ENCODE assay signal across 8 cellular contexts in the genomic region with DNA sequence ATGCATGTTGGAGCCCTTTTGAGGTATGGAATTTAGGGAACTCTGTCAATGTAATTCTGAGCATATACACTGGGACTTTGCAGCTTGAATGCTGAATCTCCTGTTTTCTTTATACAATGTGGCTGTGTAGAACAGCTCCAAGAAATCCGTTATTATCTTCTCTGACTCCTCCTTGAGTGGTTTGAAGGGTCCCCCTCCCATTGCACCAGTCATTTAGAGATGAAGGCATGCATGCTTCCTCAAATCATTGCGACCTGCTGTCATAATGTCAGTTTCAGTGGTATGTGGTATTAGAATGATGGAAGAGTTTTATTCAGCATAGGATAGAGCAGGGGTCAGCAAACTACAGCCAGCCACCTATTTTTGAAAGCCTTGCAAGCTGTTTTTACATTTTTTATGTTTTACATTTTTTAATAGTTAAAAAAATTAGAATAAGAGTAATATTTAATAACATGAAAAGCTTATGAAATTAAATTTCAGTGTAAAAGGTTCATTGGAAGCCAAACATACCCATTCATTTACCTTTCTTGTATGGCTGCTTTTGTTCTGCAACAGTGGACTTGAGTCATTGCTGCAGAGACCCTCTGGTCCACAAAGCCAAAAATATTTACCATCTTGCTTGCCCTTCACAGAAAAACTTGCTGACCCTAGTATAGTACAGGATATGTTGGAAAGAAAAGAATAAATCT. TPM values are rescaled to one million over a fixed set of nuclear protein-coding genes. Genes with fewer than 3 reads are reported as not detected.
DNase-seq lines count a peak whose midpoint lies in the region; ATAC-seq, FAIRE-seq and TF ChIP-seq lines count a peak whose summit lies in the region.

No MANE protein-coding gene starts in this region.

- H3K27ac ChIP-seq in OCI-LY1 (ENCODE audit: low read depth, low read length, poor library complexity, severe bottlenecking), result peak overlapping the region; percentile 58
- H3K27ac ChIP-seq in keratinocyte (ENCODE audit: control insufficient read depth, insufficient read depth, low read length), result peak overlapping the region; percentile 76
- H3K27ac ChIP-seq in small intestine (ENCODE audit: low read depth in 1 of 2, low read length in 1 of 2), result peak overlapping the region in 1 of 2 donors; percentile 32

- H3K4me3 ChIP-seq in OCI-LY1 (ENCODE audit: low read depth, low read length, poor library complexity, severe bottlenecking), result peak overlapping the region; percentile 5
- peak overlapping the region in 1 of 3 experiments; percentile 8 for H3K4me3 ChIP-seq in keratinocyte (ENCODE audit: control insufficient read depth in 2 of 3, extremely low read depth in 1 of 3, insufficient read depth in 2 of 3, low read depth in 1 of 3, low read length in 3 of 3)
- H3K4me3 ChIP-seq in small intestine (ENCODE audit: low read depth in 1 of 2, low read length in 2 of 2), result no peak overlapping the region

- H3K4me1 ChIP-seq in OCI-LY1 (ENCODE audit: insufficient read depth, low read length, severe bottlenecking), result peaks cover 96% of the 10 kb centered on the region
- peaks cover 61% of the 10 kb centered on the region for H3K4me1 ChIP-seq in keratinocyte (ENCODE audit: control insufficient read depth, extremely low read depth, insufficient read depth, low read length)
- H3K4me1 ChIP-seq in small intestine (ENCODE audit: control insufficient read depth in 2 of 2, insufficient read depth in 1 of 2, low read depth in 1 of 2, low read length in 1 of 2), result peaks cover 0 to 11% of the 10 kb centered on the region in 2 donors

- H3K9ac ChIP-seq in OCI-LY1 (ENCODE audit: low read length) (peak overlapping the region; percentile 8; the same call in 1 of the 2 replicates), keratinocyte (ENCODE audit: control insufficient read depth, extremely low read depth, insufficient read depth, low read length) (peak overlapping the region; percentile 56)

- no peak overlapping the region for H2AFZ ChIP-seq in OCI-LY1 (ENCODE audit: low read length)
- no peak overlapping the region for H2AFZ ChIP-seq in keratinocyte (ENCODE audit: control insufficient read depth, low read length)

- no peaks in the 10 kb centered on the region for H3K9me2 ChIP-seq in OCI-LY1 (ENCODE audit: low read depth, low read length)

- dilution Hi-C loops in keratinocyte (cut with MboI; ENCODE audit: extremely low pct_ligation_motif_present, low sequenced_read_pairs), result no loop called here

- DNase-seq in keratinocyte (ENCODE audit: low read depth, low spot score), result no peak
- no peak for DNase-seq in NCI-H345 (lab: John Stamatoyannopoulos, UW)
- no peak for DNase-seq in small intestine
- no peak for DNase-seq in cortex of kidney (lab: John Stamatoyannopoulos, UW)
- no peak for DNase-seq in left cardiac atrium

- intact Hi-C loops in left cardiac atrium (cut with DNase I), result no loop called here

- TF ChIP-seq CTCF in OCI-LY1 (IDR thresholded peaks at IDR 0.05; ENCODE audit: low read length) (no peak), keratinocyte (optimal IDR thresholded peaks at IDR 0.05 in 1 of 3, IDR thresholded peaks at IDR 0.05 in 1 of 3, conservative IDR thresholded peaks at IDR 0.05 in 1 of 3; ENCODE audit: extremely low read depth in 1 of 3, insufficient read depth in 2 of 3, low read length in 3 of 3) (no peak)

- H4K20me1 ChIP-seq in OCI-LY1 (ENCODE audit: insufficient read depth, low read length) (peaks cover 3% of the 10 kb centered on the region; the same call in 1 of the 2 replicates), keratinocyte (ENCODE audit: control insufficient read depth, extremely low read depth, insufficient read depth, low read length) (peaks cover 29% of the 10 kb centered on the region)

- H3K79me2 ChIP-seq in OCI-LY1 (ENCODE audit: insufficient read depth, low read length), result peaks cover 100% of the 10 kb centered on the region
- peaks cover 99% of the 10 kb centered on the region for H3K79me2 ChIP-seq in keratinocyte (ENCODE audit: control insufficient read depth, insufficient read depth, low read length)

- H3K36me3 ChIP-seq in OCI-LY1 (ENCODE audit: insufficient read depth, low read length) (peaks cover 61% of the 10 kb centered on the region), keratinocyte (ENCODE audit: control insufficient read depth in 2 of 2, extremely low read depth in 1 of 2, insufficient read depth in 2 of 2, low read length in 2 of 2) (peaks cover 0 to 11% of the 10 kb centered on the region in 2 experiments), small intestine (ENCODE audit: control insufficient read depth in 2 of 2, insufficient read depth in 2 of 2, low read length in 2 of 2) (no peaks in the 10 kb centered on the region)

- H3K4me2 ChIP-seq in OCI-LY1 (ENCODE audit: low read length), result peak overlapping the region; percentile 43; the same call in 1 of the 2 replicates
- peak overlapping the region; percentile 24 for H3K4me2 ChIP-seq in keratinocyte (ENCODE audit: control insufficient read depth, extremely low read depth, insufficient read depth, low read depth, low read length)

- 47 to 56% (median 51%) methylated on average over 2 of the region's 2 CpGs for WGBS in small intestine, 3 donors

- peak; percentile 69 for ATAC-seq in GM18870 (IDR thresholded peaks at IDR 0.05; ENCODE audit: unreplicated experiment)
- peak; percentile 67 for ATAC-seq in HG02571 (IDR thresholded peaks at IDR 0.05; ENCODE audit: unreplicated experiment)
- ATAC-seq in left cardiac atrium, result no peak

- H3K9me3 ChIP-seq in OCI-LY1 (ENCODE audit: low read length) (no peaks in the 10 kb centered on the region), keratinocyte (ENCODE audit: control insufficient read depth, low read depth, low read length) (no peaks in the 10 kb centered on the region), small intestine (ENCODE audit: control insufficient read depth, low read depth) (no peaks in the 10 kb centered on the region)

- H3F3A ChIP-seq in OCI-LY1 (ENCODE audit: insufficient read depth, low read length), result 0 out of 2 replicates have a peak, but pooled peaks cover under 1% of the 10 kb centered on the region

- FAIRE-seq in keratinocyte (lab: Jason Lieb, UNC) (peak; percentile 39), small intestine (lab: Jason Lieb, UNC) (no peak)

- no peaks in the 10 kb centered on the region for H3K27me3 ChIP-seq in OCI-LY1 (ENCODE audit: insufficient read depth, low read length)
- no peaks in the 10 kb centered on the region for H3K27me3 ChIP-seq in keratinocyte (ENCODE audit: control insufficient read depth, extremely low read depth, insufficient read depth, low read length)
- H3K27me3 ChIP-seq in small intestine (ENCODE audit: control insufficient read depth in 2 of 2, insufficient read depth in 2 of 2, low read length in 2 of 2), result no peaks in the 10 kb centered on the region

- peaks cover 3% of the 10 kb centered on the region for H3K9me1 ChIP-seq in keratinocyte (ENCODE audit: control insufficient read depth, extremely low read depth, insufficient read depth, low read length)

RNA-seq across cellular contexts. Expression of gene STK17A, which starts 8.1 kb away (rescaled TPM):
- polyA plus RNA-seq in keratinocyte, result 33.6 to 81.3 TPM (median 46.1 TPM) in 3 replicates
- polyA plus RNA-seq in keratinocyte (2011; ENCODE audit: low read depth), result 30.4 TPM
- 46.4 and 88.3 TPM in 2 replicates for polyA plus RNA-seq in keratinocyte (2011; cell fraction: cytosol; rRNA removed)
- polyA plus RNA-seq in keratinocyte (2011; cell fraction: nucleus; rRNA removed), result 43.9 and 57.0 TPM in 2 replicates
- 55.1 and 72.2 TPM in 2 replicates for polyA plus RNA-seq in keratinocyte (2012; ENCODE audit: low replicate concordance)
- polyA minus RNA-seq in keratinocyte, result 3.4 to 32.1 TPM (median 12.9 TPM) in 3 replicates
- 39.1 TPM for polyA minus RNA-seq in keratinocyte (2011; cell fraction: cytosol; rRNA and poly(A)+ RNA removed)
- 15.8 and 31.2 TPM in 2 replicates for polyA minus RNA-seq in keratinocyte (2011; cell fraction: nucleus; rRNA and poly(A)+ RNA removed)
- 10 to 100 TPM in 2 of 3 donors, 1 to 10 TPM in 1; 6.6 to 11.9 (median 11.2) TPM for polyA plus RNA-seq in small intestine
- total RNA-seq in left cardiac atrium, result 10 to 100 TPM; 12.2 to 18.0 TPM

Comparison
In these comparisons a context has a peak if more than half of its experiments do, and no peak if none do; other contexts are left out.
1. ATAC-seq: peak in GM18870 (single experiment) and HG02571 (single experiment); none in left cardiac atrium (0 of 2).